13 cellular contexts compared by ENCODE assay signal in genomic region chr2:172404824-172405223, GRCh38. TPM values are rescaled to one million over a fixed set of nuclear protein-coding genes. Genes with fewer than 3 reads are reported as not detected.
DNase-seq lines count a peak whose midpoint lies in the region; ATAC-seq, FAIRE-seq and TF ChIP-seq lines count a peak whose summit lies in the region.
"Had no signal": no experiment of that assay in that cellular context is flagged by ENCODE, and none has a peak within 500 bp of the region (broad histone marks: within the 10 kb centered on the region; RNA-seq: fewer than 3 reads in every experiment).

No MANE protein-coding gene starts in this region.

- TF ChIP-seq CTCF in AG09309 (IDR thresholded peaks at IDR 0.05; ENCODE audit: control insufficient read depth, insufficient read depth, low read depth, low read length, missing control alignments) (no peak), chondrocyte (IDR thresholded peaks at IDR 0.05) (no peak)

- ATAC-seq in GM21515 (IDR thresholded peaks at IDR 0.05; ENCODE audit: unreplicated experiment) (no peak), GM21390 (IDR thresholded peaks at IDR 0.05; ENCODE audit: unreplicated experiment) (no peak)
- ATAC-seq: K562 had no signal

- H3K4me3 Mint-ChIP-seq in chondrocyte (ENCODE audit: unreplicated experiment), result no peak overlapping the region
- H3K4me3 Mint-ChIP-seq: T-helper 1 cell treated with Interleukin-12 subunit alpha and Interleukin-12 subunit beta and Interleukin-4 antibody, amounts not matched to agents 30 μg/mL and 1 μg/mL, for 36 hours had no signal

- H3K36me3 Mint-ChIP-seq in chondrocyte (ENCODE audit: low read depth), result no peaks in the 10 kb centered on the region

- DNase-seq in AG09309 (ENCODE audit: low read depth) (peak; percentile 61), HTR-8/SVneo (ENCODE audit: insufficient read length, low spot score) (peak; percentile 28), chondrocyte (ENCODE audit: low spot score) (no peak), left kidney (ENCODE audit: low read depth, low spot score) (peak; percentile 29)
- DNase-seq in activated T-cell treated with anti-CD3 and anti-CD28 coated beads, Interleukin-2, amount 50 U/mL, for 1 hour, result no peak
- no peak for DNase-seq in activated naive CD4-positive, alpha-beta T cell treated with Interleukin-2 at 50 U/mL for 16 hours
- DNase-seq: activated CD4-positive, alpha-beta T cell treated with anti-CD3 and anti-CD28 coated beads, Interleukin-2, amount 50 U/mL, for 4 hours; activated naive CD4-positive, alpha-beta T cell; NCI-H2081 treated with DMSO at 0.1 percent for 48 hours had no signal

- peak overlapping the region; percentile 39 for H3K27ac Mint-ChIP-seq in chondrocyte (ENCODE audit: unreplicated experiment)
- H3K27ac Mint-ChIP-seq: T-helper 1 cell treated with Interleukin-12 subunit alpha and Interleukin-12 subunit beta and Interleukin-4 antibody, amounts not matched to agents 30 μg/mL and 1 μg/mL, for 36 hours had no signal

- no peaks in the 10 kb centered on the region for H3K9me3 Mint-ChIP-seq in chondrocyte (ENCODE audit: low read depth)
- H3K9me3 Mint-ChIP-seq: T-helper 1 cell treated with Interleukin-12 subunit alpha and Interleukin-12 subunit beta and Interleukin-4 antibody, amounts not matched to agents 30 μg/mL and 1 μg/mL, for 36 hours had no signal

- FAIRE-seq in HTR-8/SVneo (lab: Jason Lieb, UNC), result no peak
- FAIRE-seq: K562 had no signal

- no peak overlapping the region for H3K4me3 ChIP-seq in AG09309 (ENCODE audit: control insufficient read depth, low read depth, low read length)
- H3K4me3 ChIP-seq: K562 had no signal

- no peaks in the 10 kb centered on the region for H3K27me3 Mint-ChIP-seq in chondrocyte (ENCODE audit: low read depth)

- peaks cover 10% of the 10 kb centered on the region for H3K4me1 Mint-ChIP-seq in chondrocyte (ENCODE audit: low read depth)

RNA-seq across cellular contexts. Expression of gene ITGA6, which starts 22.6 kb away (rescaled TPM):
- total RNA-seq in chondrocyte, result 3.4 to 5.7 TPM (median 5.0 TPM) in 3 replicates

Comparison
In these comparisons a context has a peak if more than half of its experiments do, and no peak if none do; other contexts are left out.
1. DNase-seq: peak in AG09309 (single experiment), HTR-8/SVneo (single experiment) and left kidney (single experiment); none in chondrocyte (single experiment), activated T-cell treated with anti-CD3 and anti-CD28 coated beads, Interleukin-2, amount 50 U/mL, for 1 hour (single experiment) and activated naive CD4-positive, alpha-beta T cell treated with Interleukin-2 at 50 U/mL for 16 hours (single experiment).